In the genomic region with DNA sequence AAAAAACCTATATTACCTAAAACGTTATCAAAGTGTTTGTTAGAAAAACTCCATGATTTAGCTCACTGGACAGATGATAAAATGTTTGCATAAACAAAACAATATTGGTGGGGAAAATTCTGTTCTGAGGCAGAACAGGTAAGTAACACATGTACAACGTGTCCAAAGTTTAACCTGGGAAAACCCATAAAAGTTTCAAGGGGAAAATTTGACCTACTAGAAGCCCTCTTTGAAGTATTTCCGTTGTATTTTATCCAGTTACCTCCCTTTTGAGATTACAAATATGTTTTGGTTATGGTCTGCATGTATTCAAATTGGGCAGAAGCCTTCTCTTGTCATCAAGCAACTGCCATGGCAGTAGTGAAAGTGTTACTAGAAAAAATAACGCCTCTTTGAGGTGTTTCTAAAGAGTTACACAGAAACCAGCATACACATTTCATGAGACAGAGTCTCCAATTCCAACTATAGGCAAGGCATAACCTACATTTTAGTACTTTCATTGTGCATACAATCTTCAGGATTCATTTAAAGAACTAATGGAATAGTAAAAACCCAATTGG, we compare ENCODE assay signal across 19 cellular contexts. TPM values are rescaled to one million over a fixed set of nuclear protein-coding genes. Genes with fewer than 3 reads are reported as not detected.
DNase-seq lines count a peak whose midpoint lies in the region; ATAC-seq, FAIRE-seq and TF ChIP-seq lines count a peak whose summit lies in the region.
"Had no signal": no experiment of that assay in that cellular context is flagged by ENCODE, and none has a peak within 500 bp of the region (broad histone marks: within the 10 kb centered on the region; RNA-seq: fewer than 3 reads in every experiment).

No MANE protein-coding gene starts in this region.

- H3K4me3 Mint-ChIP-seq in activated CD8-positive, alpha-beta T cell treated with anti-CD3 and anti-CD28 coated beads, Interleukin-2, amount 10 ng/mL, durations not matched to agents 7 days and 5 days: no peak overlapping the region

- peak; percentile 70 for ATAC-seq in GM18909 (IDR thresholded peaks at IDR 0.05; ENCODE audit: poor library complexity, unreplicated experiment)
- peak; percentile 82 for ATAC-seq in GM21717 (IDR thresholded peaks at IDR 0.05; ENCODE audit: unreplicated experiment)
- peak; percentile 66 for ATAC-seq in HG03045 (IDR thresholded peaks at IDR 0.05; ENCODE audit: unreplicated experiment)
- no peak for ATAC-seq in activated CD8-positive, alpha-beta T cell treated with anti-CD3 and anti-CD28 coated beads, Interleukin-2, amount 10 ng/mL, durations not matched to agents 7 days and 5 days

- H3K27ac Mint-ChIP-seq in activated CD8-positive, alpha-beta T cell treated with anti-CD3 and anti-CD28 coated beads, Interleukin-2, amount 10 ng/mL, durations not matched to agents 7 days and 5 days: no peak overlapping the region

- peaks cover 5% of the 10 kb centered on the region for H3K9me3 Mint-ChIP-seq in activated CD8-positive, alpha-beta T cell treated with anti-CD3 and anti-CD28 coated beads, Interleukin-2, amount 10 ng/mL, durations not matched to agents 7 days and 5 days (ENCODE audit: insufficient read depth)

- POLR2A ChIA-PET in activated CD8-positive, alpha-beta T cell treated with anti-CD3 and anti-CD28 coated beads, Interleukin-2, amount 10 ng/mL, durations not matched to agents 7 days and 5 days (lab: Charles Lee): no interaction called here

- no peak for TF ChIP-seq CTCF in D721Med (IDR thresholded peaks at IDR 0.05; ENCODE audit: insufficient read depth, missing control alignments)

- H3K36me3 Mint-ChIP-seq in activated CD8-positive, alpha-beta T cell treated with anti-CD3 and anti-CD28 coated beads, Interleukin-2, amount 10 ng/mL, durations not matched to agents 7 days and 5 days (ENCODE audit: low read depth): no peaks in the 10 kb centered on the region

- peak; percentile 21 for FAIRE-seq in D721Med (lab: Jason Lieb, UNC)
- FAIRE-seq: GM19239 had no signal

- DNase-seq in D721Med (ENCODE audit: insufficient read length, low spot score): no peak
- no peak for DNase-seq in activated T-cell treated with anti-CD3 and anti-CD28 coated beads, Interleukin-2, amount 50 U/mL, for 48 hours
- DNase-seq in activated gamma-delta T cell (lab: John Stamatoyannopoulos, UW): no peak
- DNase-seq in HUDEP-2 (lab: John Stamatoyannopoulos, UW; ENCODE audit: unreplicated experiment in 76 of 76): no peak
- no peak for DNase-seq in activated CD8-positive, alpha-beta T cell treated with anti-CD3 and anti-CD28 coated beads, Interleukin-2, amount 10 ng/mL, durations not matched to agents 7 days and 5 days
- DNase-seq: activated naive CD4-positive, alpha-beta T cell treated with anti-CD3 and anti-CD28 coated beads, Interleukin-2, amount 50 U/mL, for 16 hours; GDM1; IMR-90; NCI-H1048; NCI-H2227 treated with DMSO at 0.1 percent for 48 hours; SK-N-SH had no signal

- no peaks in the 10 kb centered on the region for H3K27me3 Mint-ChIP-seq in activated CD8-positive, alpha-beta T cell treated with anti-CD3 and anti-CD28 coated beads, Interleukin-2, amount 10 ng/mL, durations not matched to agents 7 days and 5 days (ENCODE audit: low read depth)

- CTCF ChIA-PET in activated CD8-positive, alpha-beta T cell treated with anti-CD3 and anti-CD28 coated beads, Interleukin-2, amount 10 ng/mL, durations not matched to agents 7 days and 5 days (lab: Charles Lee): no interaction called here

- no peaks in the 10 kb centered on the region for H3K4me1 Mint-ChIP-seq in activated CD8-positive, alpha-beta T cell treated with anti-CD3 and anti-CD28 coated beads, Interleukin-2, amount 10 ng/mL, durations not matched to agents 7 days and 5 days (ENCODE audit: low read depth)

RNA-seq across cellular contexts. Expression of gene PDC, which starts 58.0 kb away (rescaled TPM):
- not detected for total RNA-seq in activated CD8-positive, alpha-beta T cell treated with anti-CD3 and anti-CD28 coated beads, Interleukin-2, amount 10 ng/mL, durations not matched to agents 7 days and 5 days
- total RNA-seq: activated CD8-positive, alpha-beta memory T cell treated with anti-CD3 and anti-CD28 coated beads for 36 hours; breast epithelium; IMR-90; lower leg skin; pulmonary artery endothelial cell had no signal
